1 cellular context compared by ENCODE assay signal in the genomic region with DNA sequence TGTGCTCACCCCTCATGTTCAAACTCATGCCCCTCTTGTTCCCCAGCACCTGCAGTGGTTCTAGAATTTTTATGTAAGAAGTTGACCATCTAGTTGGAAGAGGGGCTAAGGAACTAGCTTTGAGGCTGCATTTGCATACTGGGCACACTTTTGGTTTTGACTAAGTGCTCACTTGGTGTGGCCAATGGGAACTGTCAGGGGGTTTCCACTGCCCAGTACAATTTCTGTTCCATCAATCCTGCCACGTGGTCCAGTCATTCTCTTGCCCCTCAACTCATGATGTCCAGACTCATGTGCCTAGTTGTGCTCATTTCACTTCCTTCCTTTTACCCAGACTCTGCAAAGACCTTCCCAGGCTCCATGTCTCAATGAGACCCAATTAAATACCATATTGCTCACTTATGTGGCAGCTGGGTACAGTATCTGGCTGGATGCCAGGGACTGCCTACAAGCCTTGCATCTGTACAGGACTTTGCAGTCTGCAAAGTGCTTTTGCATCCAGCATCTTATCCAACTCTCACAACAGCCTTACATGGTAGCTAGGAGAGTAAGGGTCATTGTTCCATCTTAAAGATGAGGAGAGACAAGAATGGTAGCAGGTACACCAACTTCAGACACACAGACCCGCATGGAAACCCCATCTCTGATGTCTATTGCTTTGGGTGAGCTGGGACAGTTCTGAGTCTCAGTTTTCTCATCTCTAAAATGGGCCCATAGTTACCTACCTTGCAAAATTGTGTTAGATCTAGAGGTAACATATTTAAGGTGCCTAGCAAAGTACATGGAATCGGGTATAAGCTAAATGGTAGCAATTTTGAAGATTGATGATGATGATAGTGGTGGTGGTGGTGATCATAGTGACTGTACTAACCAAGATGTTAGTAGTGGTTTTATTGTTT.
TF ChIP-seq lines count a peak whose summit lies in the region.

No MANE protein-coding gene starts in this region.

TF ChIP-seq in GM12878, 131 proteins besides CTCF, POLR2A, EP300 and RAD21 (continued from another document):
- TF ChIP-seq POLR2AphosphoS2 (IDR thresholded peaks at IDR 0.05; ENCODE audit: low read depth, low read length) (no peak), MXI1 (IDR thresholded peaks at IDR 0.05; ENCODE audit: low read depth, low read length) (0 out of 2 replicates have a peak, but pooled peaks have one; percentile 39), NR2C1 (IDR thresholded peaks at IDR 0.05) (no peak), GABPA (IDR thresholded peaks at IDR 0.05; ENCODE audit: low read depth) (no peak), SUZ12 (IDR thresholded peaks at IDR 0.05; ENCODE audit: unreplicated experiment) (no peak), NFYA (IDR thresholded peaks at IDR 0.05; ENCODE audit: borderline replicate concordance, low read depth, low read length) (no peak), RB1 (IDR thresholded peaks at IDR 0.05; ENCODE audit: borderline replicate concordance) (no peak), EGR1 (IDR thresholded peaks at IDR 0.05; ENCODE audit: borderline replicate concordance in 1 of 2, low read depth in 2 of 2, low read length in 2 of 2) (no peak), BHLHE40 (IDR thresholded peaks at IDR 0.05; ENCODE audit: borderline replicate concordance in 1 of 2, low read depth in 2 of 2, low read length in 1 of 2) (peak; percentile 81 to 85), BRCA1 (IDR thresholded peaks at IDR 0.05; ENCODE audit: low read depth, low read length) (no peak), NR2F1 (conservative IDR thresholded peaks at IDR 0.05) (no peak), FOXK2 (IDR thresholded peaks at IDR 0.05) (no peak), SMARCA5 (IDR thresholded peaks at IDR 0.05) (0 out of 2 replicates have a peak, but pooled peaks have one; percentile 60), IKZF2 (IDR thresholded peaks at IDR 0.05) (0 out of 4 replicates have a peak, but pooled peaks of 1 of the 2 experiments have one; percentile 23), ZSCAN29 (IDR thresholded peaks at IDR 0.05) (no peak), POU2F2 (IDR thresholded peaks at IDR 0.05; ENCODE audit: borderline replicate concordance, low read depth, low read length) (peak; percentile 97; the same call in 2 of the 3 replicates), CHD1 (IDR thresholded peaks at IDR 0.05; ENCODE audit: low read depth, low read length) (no peak), RAD51 (IDR thresholded peaks at IDR 0.05) (peak; percentile 68; the same call in 1 of the 2 replicates), TBL1XR1 (IDR thresholded peaks at IDR 0.05; ENCODE audit: low read depth, low read length) (no peak), TARDBP (IDR thresholded peaks at IDR 0.05; ENCODE audit: borderline replicate concordance) (no peak), IKZF1 (conservative IDR thresholded peaks at IDR 0.05) (peak; percentile 50), RUNX3 (IDR thresholded peaks at IDR 0.05; ENCODE audit: low read length) (peak; percentile 54), CBX5 (IDR thresholded peaks at IDR 0.05; ENCODE audit: low read depth) (no peak), YBX1 (IDR thresholded peaks at IDR 0.05) (no peak), KLF5 (IDR thresholded peaks at IDR 0.05; ENCODE audit: partially characterized antibody) (no peak), CBX3 (IDR thresholded peaks at IDR 0.05; ENCODE audit: borderline replicate concordance, low read depth) (no peak), STAT3 (IDR thresholded peaks at IDR 0.05; ENCODE audit: low read depth, low read length) (no peak), CREB1 (IDR thresholded peaks at IDR 0.05; ENCODE audit: low read depth) (no peak), SREBF2 (IDR thresholded peaks at IDR 0.05; ENCODE audit: low read length) (no peak), REST (IDR thresholded peaks at IDR 0.05; ENCODE audit: low read depth, low read length) (no peak), PRDM15 (CRISPR knock-in tag; IDR thresholded peaks at IDR 0.05) (no peak), NFIC (IDR thresholded peaks at IDR 0.05; ENCODE audit: low read depth, low read length) (no peak), CREM (IDR thresholded peaks at IDR 0.05; ENCODE audit: low read depth) (no peak), ZBTB40 (IDR thresholded peaks at IDR 0.05; ENCODE audit: borderline replicate concordance) (no peak), STAT1 (conservative IDR thresholded peaks at IDR 0.05) (no peak), ZZZ3 (IDR thresholded peaks at IDR 0.05; ENCODE audit: control insufficient read depth, insufficient read length, low read depth) (no peak)
- TF ChIP-seq, protein P1, sequence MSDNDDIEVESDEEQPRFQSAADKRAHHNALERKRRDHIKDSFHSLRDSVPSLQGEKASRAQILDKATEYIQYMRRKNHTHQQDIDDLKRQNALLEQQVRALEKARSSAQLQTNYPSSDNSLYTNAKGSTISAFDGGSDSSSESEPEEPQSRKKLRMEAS (IDR thresholded peaks at IDR 0.05; ENCODE audit: low read depth, low read length) = 0 out of 2 replicates have a peak, but pooled peaks have one; percentile 57
- TF ChIP-seq, protein P2, sequence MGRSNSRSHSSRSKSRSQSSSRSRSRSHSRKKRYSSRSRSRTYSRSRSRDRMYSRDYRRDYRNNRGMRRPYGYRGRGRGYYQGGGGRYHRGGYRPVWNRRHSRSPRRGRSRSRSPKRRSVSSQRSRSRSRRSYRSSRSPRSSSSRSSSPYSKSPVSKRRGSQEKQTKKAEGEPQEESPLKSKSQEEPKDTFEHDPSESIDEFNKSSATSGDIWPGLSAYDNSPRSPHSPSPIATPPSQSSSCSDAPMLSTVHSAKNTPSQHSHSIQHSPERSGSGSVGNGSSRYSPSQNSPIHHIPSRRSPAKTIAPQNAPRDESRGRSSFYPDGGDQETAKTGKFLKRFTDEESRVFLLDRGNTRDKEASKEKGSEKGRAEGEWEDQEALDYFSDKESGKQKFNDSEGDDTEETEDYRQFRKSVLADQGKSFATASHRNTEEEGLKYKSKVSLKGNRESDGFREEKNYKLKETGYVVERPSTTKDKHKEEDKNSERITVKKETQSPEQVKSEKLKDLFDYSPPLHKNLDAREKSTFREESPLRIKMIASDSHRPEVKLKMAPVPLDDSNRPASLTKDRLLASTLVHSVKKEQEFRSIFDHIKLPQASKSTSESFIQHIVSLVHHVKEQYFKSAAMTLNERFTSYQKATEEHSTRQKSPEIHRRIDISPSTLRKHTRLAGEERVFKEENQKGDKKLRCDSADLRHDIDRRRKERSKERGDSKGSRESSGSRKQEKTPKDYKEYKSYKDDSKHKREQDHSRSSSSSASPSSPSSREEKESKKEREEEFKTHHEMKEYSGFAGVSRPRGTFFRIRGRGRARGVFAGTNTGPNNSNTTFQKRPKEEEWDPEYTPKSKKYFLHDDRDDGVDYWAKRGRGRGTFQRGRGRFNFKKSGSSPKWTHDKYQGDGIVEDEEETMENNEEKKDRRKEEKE (IDR thresholded peaks at IDR 0.05) = no peak
- TF ChIP-seq, protein P3, sequence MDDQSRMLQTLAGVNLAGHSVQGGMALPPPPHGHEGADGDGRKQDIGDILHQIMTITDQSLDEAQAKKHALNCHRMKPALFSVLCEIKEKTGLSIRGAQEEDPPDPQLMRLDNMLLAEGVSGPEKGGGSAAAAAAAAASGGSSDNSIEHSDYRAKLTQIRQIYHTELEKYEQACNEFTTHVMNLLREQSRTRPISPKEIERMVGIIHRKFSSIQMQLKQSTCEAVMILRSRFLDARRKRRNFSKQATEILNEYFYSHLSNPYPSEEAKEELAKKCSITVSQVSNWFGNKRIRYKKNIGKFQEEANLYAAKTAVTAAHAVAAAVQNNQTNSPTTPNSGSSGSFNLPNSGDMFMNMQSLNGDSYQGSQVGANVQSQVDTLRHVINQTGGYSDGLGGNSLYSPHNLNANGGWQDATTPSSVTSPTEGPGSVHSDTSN (IDR thresholded peaks at IDR 0.05; ENCODE audit: insufficient replicate concordance, low read depth, low read length) = no peak
- TF ChIP-seq, protein P4, sequence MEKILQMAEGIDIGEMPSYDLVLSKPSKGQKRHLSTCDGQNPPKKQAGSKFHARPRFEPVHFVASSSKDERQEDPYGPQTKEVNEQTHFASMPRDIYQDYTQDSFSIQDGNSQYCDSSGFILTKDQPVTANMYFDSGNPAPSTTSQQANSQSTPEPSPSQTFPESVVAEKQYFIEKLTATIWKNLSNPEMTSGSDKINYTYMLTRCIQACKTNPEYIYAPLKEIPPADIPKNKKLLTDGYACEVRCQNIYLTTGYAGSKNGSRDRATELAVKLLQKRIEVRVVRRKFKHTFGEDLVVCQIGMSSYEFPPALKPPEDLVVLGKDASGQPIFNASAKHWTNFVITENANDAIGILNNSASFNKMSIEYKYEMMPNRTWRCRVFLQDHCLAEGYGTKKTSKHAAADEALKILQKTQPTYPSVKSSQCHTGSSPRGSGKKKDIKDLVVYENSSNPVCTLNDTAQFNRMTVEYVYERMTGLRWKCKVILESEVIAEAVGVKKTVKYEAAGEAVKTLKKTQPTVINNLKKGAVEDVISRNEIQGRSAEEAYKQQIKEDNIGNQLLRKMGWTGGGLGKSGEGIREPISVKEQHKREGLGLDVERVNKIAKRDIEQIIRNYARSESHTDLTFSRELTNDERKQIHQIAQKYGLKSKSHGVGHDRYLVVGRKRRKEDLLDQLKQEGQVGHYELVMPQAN (conservative IDR thresholded peaks at IDR 0.05) = no peak
